Comparison of ENCODE assay signal across 25 cellular contexts in the genomic region with DNA sequence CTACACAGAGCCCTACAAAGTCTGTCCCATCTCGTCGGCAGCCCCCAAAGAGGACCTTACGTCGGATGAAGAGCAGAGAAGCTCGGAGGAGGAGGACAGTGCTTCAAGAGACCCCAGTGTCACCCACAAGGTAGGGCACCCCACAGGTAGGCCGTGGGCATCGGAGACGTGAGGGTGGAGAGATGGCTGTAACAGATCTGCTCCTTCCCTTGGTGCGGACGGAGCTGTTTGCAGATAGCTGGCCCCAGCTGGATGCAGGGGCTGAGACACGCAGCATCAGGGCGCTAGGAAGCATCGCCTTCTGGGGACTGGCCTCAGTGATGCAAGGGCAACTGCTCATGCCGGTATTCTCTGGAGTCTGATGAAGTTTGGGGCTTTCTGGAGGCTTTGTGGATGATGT. TPM values are rescaled to one million over a fixed set of nuclear protein-coding genes. Genes with fewer than 3 reads are reported as not detected.
"Had no signal": no experiment of that assay in that cellular context is flagged by ENCODE, and none has a peak within 500 bp of the region (broad histone marks: within the 10 kb centered on the region; RNA-seq: fewer than 3 reads in every experiment).

No MANE protein-coding gene starts in this region.

- ATAC-seq: activated CD4-positive, alpha-beta T cell treated with anti-CD3 and anti-CD28 coated beads for 36 hours; activated T-helper 17 cell treated with anti-CD3 and anti-CD28 coated beads, Interleukin-2, amount 50 U/mL, for 72 hours; Right ventricle myocardium inferior had no signal

- H3K4me3 ChIP-seq: adrenal gland, SK-N-MC had no signal

- H3K27me3 Mint-ChIP-seq: activated CD4-positive, alpha-beta T cell treated with anti-CD3 and anti-CD28 coated beads for 36 hours; activated naive CD8-positive, alpha-beta T cell had no signal

- DNase-seq: activated CD4-positive, alpha-beta memory T cell treated with anti-CD3 and anti-CD28 coated beads, Interleukin-2, amount 10 ng/mL, durations not matched to agents 7 days and 5 days; activated CD4-positive, alpha-beta T cell treated with anti-CD3 and anti-CD28 coated beads for 36 hours; activated CD4-positive, alpha-beta T cell treated with anti-CD3 and anti-CD28 coated beads, Interleukin-2, amount 50 U/mL, for 1 hour; activated gamma-delta T cell; activated naive CD4-positive, alpha-beta T cell treated with anti-CD3 and anti-CD28 coated beads for 36 hours; activated T-cell treated with anti-CD3 and anti-CD28 coated beads for 4 hours; activated T-cell treated with anti-CD3 and anti-CD28 coated beads, Interleukin-2, amount 50 U/mL, for 48 hours; adrenal gland; KG1; NCI-H1048; NCI-H146; NCI-H187 treated with DMSO at 0.1 percent for 48 hours; NCI-H2081 treated with DMSO at 0.1 percent for 48 hours; NCI-H2171 treated with DMSO at 0.1 percent for 48 hours; NCI-H226; NCI-H526; NCI-H774; T-helper 1 cell had no signal

- H3K27ac Mint-ChIP-seq: activated CD4-positive, alpha-beta memory T cell treated with anti-CD3 and anti-CD28 coated beads, Interleukin-2, amount 10 ng/mL, durations not matched to agents 7 days and 5 days; activated CD4-positive, alpha-beta T cell treated with anti-CD3 and anti-CD28 coated beads for 36 hours; activated naive CD4-positive, alpha-beta T cell treated with anti-CD3 and anti-CD28 coated beads for 36 hours; activated naive CD8-positive, alpha-beta T cell; activated T-helper 17 cell treated with anti-CD3 and anti-CD28 coated beads, Interleukin-2, amount 50 U/mL, for 72 hours had no signal

- H3K9me3 Mint-ChIP-seq: activated CD4-positive, alpha-beta memory T cell treated with anti-CD3 and anti-CD28 coated beads, Interleukin-2, amount 10 ng/mL, durations not matched to agents 7 days and 5 days; activated naive CD4-positive, alpha-beta T cell treated with anti-CD3 and anti-CD28 coated beads for 36 hours; activated T-helper 17 cell treated with anti-CD3 and anti-CD28 coated beads, Interleukin-2, amount 50 U/mL, for 72 hours had no signal

- H3K36me3 ChIP-seq: adrenal gland had no signal

- H3K9me3 ChIP-seq: adrenal gland had no signal

- H3K4me1 Mint-ChIP-seq: activated CD4-positive, alpha-beta memory T cell treated with anti-CD3 and anti-CD28 coated beads, Interleukin-2, amount 10 ng/mL, durations not matched to agents 7 days and 5 days; activated CD4-positive, alpha-beta T cell treated with anti-CD3 and anti-CD28 coated beads for 36 hours; activated T-helper 17 cell treated with anti-CD3 and anti-CD28 coated beads, Interleukin-2, amount 50 U/mL, for 72 hours had no signal

- H3K27me3 ChIP-seq: adrenal gland had no signal

- H3K4me3 Mint-ChIP-seq: activated CD4-positive, alpha-beta memory T cell treated with anti-CD3 and anti-CD28 coated beads, Interleukin-2, amount 10 ng/mL, durations not matched to agents 7 days and 5 days; activated CD4-positive, alpha-beta T cell treated with anti-CD3 and anti-CD28 coated beads for 36 hours; activated naive CD4-positive, alpha-beta T cell treated with anti-CD3 and anti-CD28 coated beads for 36 hours; activated naive CD8-positive, alpha-beta T cell; activated T-helper 17 cell treated with anti-CD3 and anti-CD28 coated beads, Interleukin-2, amount 50 U/mL, for 72 hours had no signal

- H3K27ac ChIP-seq: SK-N-MC, VCaP had no signal

RNA-seq across cellular contexts. Expression of a gene that starts 45.4 kb away (rescaled TPM):
- total RNA-seq: activated CD8-positive, alpha-beta memory T cell treated with anti-CD3 and anti-CD28 coated beads for 36 hours; activated naive CD4-positive, alpha-beta T cell treated with anti-CD3 and anti-CD28 coated beads for 36 hours; LHCN-M2 had no signal
